In the genomic region with DNA sequence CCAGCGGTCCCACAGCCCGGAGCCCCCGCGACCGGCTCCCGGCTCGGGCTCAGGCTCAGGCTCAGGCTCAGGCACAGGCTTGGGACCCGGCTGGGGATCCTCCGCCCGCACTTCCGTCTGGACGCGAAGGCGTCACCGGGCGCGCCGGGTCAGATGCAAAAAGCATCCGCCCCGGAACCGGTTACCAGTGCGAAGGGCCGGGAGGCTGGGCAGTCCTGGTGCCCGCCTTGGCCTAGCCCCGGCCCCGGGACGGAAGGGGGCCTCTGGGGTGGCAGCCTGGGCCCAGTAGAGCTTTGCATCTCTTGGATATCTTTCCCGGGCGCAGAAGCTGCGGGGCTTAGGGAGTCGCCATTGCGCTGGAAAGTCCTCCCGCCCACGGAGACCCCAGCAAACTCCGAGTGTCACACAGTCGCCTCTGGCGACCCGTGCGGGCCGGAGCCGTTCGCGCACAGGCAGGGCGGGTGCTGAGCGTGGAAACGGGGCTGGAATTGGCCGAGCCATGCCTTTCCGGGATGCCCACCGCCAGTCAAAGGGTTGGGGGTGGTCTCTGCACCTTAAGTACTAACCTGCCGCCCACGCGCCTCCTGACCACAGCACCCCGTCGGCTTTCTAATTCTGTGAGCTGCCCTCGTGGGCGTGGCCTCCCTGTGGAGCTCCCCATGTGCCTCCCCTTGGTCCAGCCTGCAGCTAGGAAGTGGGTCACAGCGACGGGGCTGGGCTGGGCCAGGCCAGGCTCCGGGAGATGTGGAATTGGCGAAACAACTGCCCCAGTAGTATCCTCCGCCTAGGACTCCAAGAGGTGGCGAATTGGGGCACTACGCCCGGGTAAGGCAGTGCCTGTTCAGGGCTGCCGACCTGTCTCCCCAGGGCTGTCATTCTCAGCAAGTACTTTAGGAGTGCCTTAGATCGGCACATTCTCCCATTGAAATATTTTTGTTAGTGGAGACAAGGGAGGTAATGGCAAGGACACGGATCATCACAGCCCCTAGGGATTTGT, we compare ENCODE assay signal across 8 cellular contexts. TPM values are rescaled to one million over a fixed set of nuclear protein-coding genes. Genes with fewer than 3 reads are reported as not detected.
A peak's percentile ranks its signal among the peaks of the same experiment; 100 is the strongest.
DNase-seq lines count a peak whose midpoint lies in the region; ATAC-seq lines count a peak whose summit lies in the region.

A gene (minus strand): TSS at position 119 of the 997 bp plus-strand sequence. CDS start 129 bp downstream, outside the sequence.

- no peak within 1 kb of the TSS for H2BK15ac ChIP-seq in mesendoderm (replicated peaks; ENCODE audit: low read depth)

- peak within 1 kb of the TSS; percentile 1 for H3K4ac ChIP-seq in mesendoderm (ENCODE audit: low read depth, low read length)

- H3K23ac ChIP-seq in mesendoderm (ENCODE audit: low read length): no peak within 1 kb of the TSS

- peak within 1 kb of the TSS; percentile 97 for H3K9ac ChIP-seq in endocrine pancreas (ENCODE audit: control insufficient read depth, insufficient read depth, low read length)
- H3K9ac ChIP-seq in mesendoderm (ENCODE audit: low read length): peak within 1 kb of the TSS; percentile 88

- peaks cover 2% of the 10 kb centered on the region for H3K79me2 ChIP-seq in mesendoderm (ENCODE audit: control insufficient read depth, insufficient read depth, low read length)

- H3K79me1 ChIP-seq in mesendoderm (ENCODE audit: low read length): peaks cover 2% of the 10 kb centered on the region

- peak within 1 kb of the TSS; percentile 47 for H2BK5ac ChIP-seq in mesendoderm (ENCODE audit: low read length)

- H2BK120ac ChIP-seq in mesendoderm (ENCODE audit: low read depth, low read length): no peak within 1 kb of the TSS

- no peaks in the 10 kb centered on the region for H3K9me3 ChIP-seq in endocrine pancreas (ENCODE audit: control insufficient read depth, low read length)

- no peak within 1 kb of the TSS for H4K5ac ChIP-seq in mesendoderm (ENCODE audit: low read length)

- H4K8ac ChIP-seq in mesendoderm (ENCODE audit: low read depth, low read length): no peak within 1 kb of the TSS

- ATAC-seq in GM19452 (IDR thresholded peaks at IDR 0.05; ENCODE audit: unreplicated experiment) (peak; percentile 79), HG03575 (IDR thresholded peaks at IDR 0.05; ENCODE audit: extremely low read depth, insufficient number of reproducible peaks, low FRiP score, unreplicated experiment) (peak; percentile 43)

- H3K4me1 ChIP-seq in endocrine pancreas (ENCODE audit: control insufficient read depth, insufficient read depth, low read length): peaks cover 10% of the 10 kb centered on the region
- H3K4me1 ChIP-seq in mesendoderm (ENCODE audit: control insufficient read depth, low read depth, low read length): no peaks in the 10 kb centered on the region

- peak within 1 kb of the TSS; percentile 97 for H3K56ac ChIP-seq in mesendoderm (ENCODE audit: low read length)

- no peak within 1 kb of the TSS for H2AK5ac ChIP-seq in mesendoderm (ENCODE audit: low read length)

- H3K27me3 ChIP-seq in endocrine pancreas (ENCODE audit: control insufficient read depth, insufficient read depth, low read length) (no peaks in the 10 kb centered on the region), mesendoderm (ENCODE audit: insufficient read depth, low read length, poor library complexity) (no peaks in the 10 kb centered on the region)

- H3K18ac ChIP-seq in mesendoderm (ENCODE audit: low read length): peak within 1 kb of the TSS; percentile 24

- no peaks in the 10 kb centered on the region for H3K36me3 ChIP-seq in endocrine pancreas (ENCODE audit: control insufficient read depth, insufficient read depth, low read length)
- H3K36me3 ChIP-seq in mesendoderm (ENCODE audit: control insufficient read depth, insufficient read depth, low read length): no peaks in the 10 kb centered on the region

- peak within 1 kb of the TSS; percentile 57 for H3K27ac ChIP-seq in mesendoderm (ENCODE audit: low read depth, low read length)

- H3K4me2 ChIP-seq in mesendoderm (ENCODE audit: low read length): peak within 1 kb of the TSS; percentile 90

- WGBS in mesendoderm (ENCODE audit: extremely low coverage, insufficient coverage, low lambda C conversion rate): no CpG with 5 or more reads among the region's 67 CpGs

- DNase-seq in COLO668 (lab: John Stamatoyannopoulos, UW; ENCODE audit: unreplicated experiment) (peak; percentile 95), NOMO-1 treated with DMSO at 0.1 percent for 48 hours (lab: John Stamatoyannopoulos, UW; ENCODE audit: unreplicated experiment) (peak; percentile 85), mesendoderm (peak; percentile 94)
- DNase-seq in activated CD8-positive, alpha-beta memory T cell treated with anti-CD3 and anti-CD28 coated beads, Interleukin-2, amount 50 U/mL, for 1 hour (ENCODE audit: extremely low read depth): peak; percentile 36
- peak; percentile 68 for DNase-seq in stimulated activated CD8-positive, alpha-beta memory T cell treated with anti-CD3 and anti-CD28 coated beads, Interleukin-12 subunit alpha, Interleukin-12 subunit beta, amount 100 ng/mL, for 4 hours (ENCODE audit: low read depth)

- H3K4me3 ChIP-seq in endocrine pancreas (ENCODE audit: control insufficient read depth, insufficient read depth, low read length): peak within 1 kb of the TSS; percentile 65
- peak within 1 kb of the TSS; percentile 87 for H3K4me3 ChIP-seq in mesendoderm (ENCODE audit: low read length)

RNA-seq across cellular contexts. Expression of the gene that starts here (rescaled TPM):
- 10.3 TPM for polyA plus RNA-seq in mesendoderm (2013, experiment 1 of 2)
- polyA plus RNA-seq in mesendoderm (2013, experiment 2 of 2): 9.6 TPM

Comparison
In these comparisons a context has a peak if more than half of its experiments do, and no peak if none do; other contexts are left out.
1. Peak in every context shown above with its lines: DNase-seq, ATAC-seq, H3K4me3 ChIP-seq and H3K27ac ChIP-seq.
2. DNase-seq: peak in every context shown above with its lines; median percentile 95 in COLO668; 94 in mesendoderm; 85 in NOMO-1 treated with DMSO at 0.1 percent for 48 hours; 68 in stimulated activated CD8-positive, alpha-beta memory T cell treated with anti-CD3 and anti-CD28 coated beads, Interleukin-12 subunit alpha, Interleukin-12 subunit beta, amount 100 ng/mL, for 4 hours; 36 in activated CD8-positive, alpha-beta memory T cell treated with anti-CD3 and anti-CD28 coated beads, Interleukin-2, amount 50 U/mL, for 1 hour.